Comparison of ENCODE assay signal across 12 cellular contexts in genomic region chr15:66291816-66292215, GRCh38. TPM values are rescaled to one million over a fixed set of nuclear protein-coding genes. Genes with fewer than 3 reads are reported as not detected.
A peak's percentile ranks its signal among the peaks of the same experiment; 100 is the strongest.
DNase-seq lines count a peak whose midpoint lies in the region; ATAC-seq and TF ChIP-seq lines count a peak whose summit lies in the region.
"Had no signal": no experiment of that assay in that cellular context is flagged by ENCODE, and none has a peak within 500 bp of the region (broad histone marks: within the 10 kb centered on the region; RNA-seq: fewer than 3 reads in every experiment).

No MANE protein-coding gene starts in this region.

- TF ChIP-seq EP300 in SK-N-SH (IDR thresholded peaks at IDR 0.05; ENCODE audit: borderline replicate concordance in 1 of 2, low read depth in 1 of 2, low read length in 1 of 2) = no peak

- CTCF ChIA-PET in SK-N-SH (lab: Yijun Ruan, JAX) = interaction anchor here (0.7 to 3.0 kb wide), 8 partner anchors 43 to 429 kb away, joined by 3 to 12 read pairs (median 4); partner anchors contain the start of gene SNAPC5

- H3K4me3 Mint-ChIP-seq in IgD-negative memory B cell = peak overlapping the region in 2 of 4 donors; percentile 89 to 93
- H3K4me3 Mint-ChIP-seq in activated naive CD8-positive, alpha-beta T cell treated with anti-CD3 and anti-CD28 coated beads for 36 hours = peak overlapping the region; percentile 87

- H2BK12ac ChIP-seq in trophoblast cell (ENCODE audit: low read length) = no peak overlapping the region

- H3K23ac ChIP-seq in trophoblast cell (ENCODE audit: low read length) = no peak overlapping the region

- H3K9ac ChIP-seq in SK-N-SH = no peak overlapping the region
- H3K9ac ChIP-seq in trophoblast cell (ENCODE audit: low read length) = peak overlapping the region; percentile 12

- POLR2A ChIA-PET in SK-N-SH (lab: Yijun Ruan, JAX) = no interaction called here

- ATAC-seq in SK-N-SH treated with all-trans-retinoic acid at 6 μM for 48 hours = no peak
- ATAC-seq: A549 had no signal

- peaks cover 26% of the 10 kb centered on the region for H3F3A ChIP-seq in SK-N-SH (replicated peaks; ENCODE audit: insufficient read depth)

- DNase-seq in SK-N-SH (no peak), trophoblast cell (no peak), posterior cingulate gyrus (no peak), SKM-1 treated with dmso at 0.1 percent for 144 hours (lab: John Stamatoyannopoulos, UW; ENCODE audit: unreplicated experiment) (no peak), head of caudate nucleus (no peak)
- no peak for DNase-seq in activated naive CD8-positive, alpha-beta T cell treated with anti-CD3 and anti-CD28 coated beads for 36 hours
- DNase-seq: midbrain, NCI-H510A treated with DMSO at 0.1 percent for 48 hours, SHP77 treated with DMSO at 0.1 percent for 48 hours had no signal

- H3K4me1 ChIP-seq in SK-N-SH (ENCODE audit: control insufficient read depth in 1 of 2, insufficient read depth in 2 of 2, low read depth in 1 of 2, low read length in 1 of 2) (peaks cover 24 to 26% of the 10 kb centered on the region in 2 experiments; a peak in 3 of 4 replicates), trophoblast cell (ENCODE audit: control insufficient read depth in 1 of 2, insufficient read depth in 2 of 2, low read length in 2 of 2) (peaks cover 0 to 6% of the 10 kb centered on the region in 2 experiments)

- no peak overlapping the region for H3K4ac ChIP-seq in trophoblast cell (ENCODE audit: low read depth, low read length)

- no peak overlapping the region for H2BK5ac ChIP-seq in trophoblast cell (ENCODE audit: low read depth, low read length, poor library complexity)

- H3K9me3 ChIP-seq in SK-N-SH (no peaks in the 10 kb centered on the region), trophoblast cell (ENCODE audit: insufficient read depth, low read depth, low read length) (no peaks in the 10 kb centered on the region)
- H3K9me3 ChIP-seq: A549 had no signal

- no peaks in the 10 kb centered on the region for H3K36me3 Mint-ChIP-seq in IgD-negative memory B cell
- H3K36me3 Mint-ChIP-seq in activated naive CD8-positive, alpha-beta T cell treated with anti-CD3 and anti-CD28 coated beads for 36 hours = peaks cover 6% of the 10 kb centered on the region

- peak overlapping the region in 2 of 3 donors; percentile 88 to 91 for H3K27ac Mint-ChIP-seq in IgD-negative memory B cell
- no peak overlapping the region for H3K27ac Mint-ChIP-seq in activated naive CD8-positive, alpha-beta T cell treated with anti-CD3 and anti-CD28 coated beads for 36 hours

- H4K12ac ChIP-seq in trophoblast cell (ENCODE audit: low read depth, low read length) = no peak overlapping the region

- H3K4me2 ChIP-seq in SK-N-SH (peak overlapping the region; percentile 95; the same call in 1 of the 2 replicates), trophoblast cell (ENCODE audit: low read length) (no peak overlapping the region)

- no peaks in the 10 kb centered on the region for H3K9me3 Mint-ChIP-seq in IgD-negative memory B cell
- no peaks in the 10 kb centered on the region for H3K9me3 Mint-ChIP-seq in activated naive CD8-positive, alpha-beta T cell treated with anti-CD3 and anti-CD28 coated beads for 36 hours

- H3K27ac ChIP-seq in SK-N-SH (ENCODE audit: low read depth in 2 of 2, low read length in 1 of 2) (no peak overlapping the region), trophoblast cell (ENCODE audit: low read depth, low read length) (no peak overlapping the region)

- H3K14ac ChIP-seq in trophoblast cell (ENCODE audit: low read length) = no peak overlapping the region

- no peak overlapping the region for H2BK120ac ChIP-seq in trophoblast cell (ENCODE audit: insufficient read depth, low read length, poor library complexity)

- peaks cover 24 to 36% (median 28%) of the 10 kb centered on the region in 3 donors for H3K4me1 Mint-ChIP-seq in IgD-negative memory B cell
- H3K4me1 Mint-ChIP-seq in activated naive CD8-positive, alpha-beta T cell treated with anti-CD3 and anti-CD28 coated beads for 36 hours = peaks cover 44% of the 10 kb centered on the region

- no peaks in the 10 kb centered on the region for H4K20me1 ChIP-seq in SK-N-SH (ENCODE audit: insufficient read depth)

- H2AK5ac ChIP-seq in trophoblast cell (ENCODE audit: low read length) = no peak overlapping the region

- TF ChIP-seq RAD21 in SK-N-SH (IDR thresholded peaks at IDR 0.05; ENCODE audit: low read length) = no peak

- peaks cover 7% of the 10 kb centered on the region for H3K79me1 ChIP-seq in trophoblast cell (ENCODE audit: low read length)

- no peaks in the 10 kb centered on the region for H3K27me3 Mint-ChIP-seq in IgD-negative memory B cell
- no peaks in the 10 kb centered on the region for H3K27me3 Mint-ChIP-seq in activated naive CD8-positive, alpha-beta T cell treated with anti-CD3 and anti-CD28 coated beads for 36 hours

- WGBS in SK-N-SH (ENCODE audit: low lambda C conversion rate) = 64% methylated on average over 3 of the region's 3 CpGs
- WGBS in trophoblast cell (ENCODE audit: extremely low coverage, insufficient coverage, insufficient read length) = no CpG with 5 or more reads among the region's 3 CpGs

- no peaks in the 10 kb centered on the region for H3K36me3 ChIP-seq in SK-N-SH (replicated peaks in 1 of 2; ENCODE audit: control insufficient read depth in 1 of 2, insufficient read depth in 2 of 2, low read length in 1 of 2)
- H3K36me3 ChIP-seq in trophoblast cell (ENCODE audit: control insufficient read depth in 1 of 2, insufficient read depth in 2 of 2, low read length in 2 of 2) = no peaks in the 10 kb centered on the region

- no peaks in the 10 kb centered on the region for H3K27me3 ChIP-seq in SK-N-SH (ENCODE audit: insufficient read depth)
- no peaks in the 10 kb centered on the region for H3K27me3 ChIP-seq in trophoblast cell (ENCODE audit: insufficient read depth, low read length)

- H4K91ac ChIP-seq in trophoblast cell (ENCODE audit: low read depth, low read length) = no peak overlapping the region

- no peak for TF ChIP-seq CTCF in SK-N-SH (IDR thresholded peaks at IDR 0.05)

- H2AFZ ChIP-seq in SK-N-SH (ENCODE audit: low read depth) (no peak overlapping the region; the same call in 1 of the 2 replicates), trophoblast cell (ENCODE audit: insufficient read depth, low read length, poor library complexity) (no peak overlapping the region)

- H4K8ac ChIP-seq in trophoblast cell (ENCODE audit: low read depth, low read length) = no peak overlapping the region

- no peaks in the 10 kb centered on the region for H3K9me2 ChIP-seq in SK-N-SH

- H3K4me3 ChIP-seq in SK-N-SH (ENCODE audit: low read depth in 2 of 2, low read length in 1 of 2) = no peak overlapping the region
- H3K4me3 ChIP-seq in trophoblast cell (ENCODE audit: low read depth, low read length) = no peak overlapping the region

- H3K18ac ChIP-seq in trophoblast cell (ENCODE audit: low read length) = no peak overlapping the region

- H3K79me2 ChIP-seq in SK-N-SH (ENCODE audit: insufficient read depth) = peaks cover 18% of the 10 kb centered on the region
- H3K79me2 ChIP-seq in trophoblast cell (ENCODE audit: control insufficient read depth, insufficient read depth, low read length, poor library complexity) = no peaks in the 10 kb centered on the region

- intact Hi-C loops in posterior cingulate gyrus (cut with DNase I) = loop anchor here (5.0 to 10.0 kb wide), 4 partner anchors 157 to 657 kb away; partner anchors contain the start of gene SNAPC5
- intact Hi-C loops in head of caudate nucleus (cut with DNase I) = loop anchor here (10.0 kb wide), 1 partner anchor 677 kb away; the partner anchor contains the start of gene INTS14

TF ChIP-seq in SK-N-SH, 30 proteins besides CTCF, POLR2A, EP300 and RAD21 (continues in another document):
- TF ChIP-seq RCOR1 (IDR thresholded peaks at IDR 0.05; ENCODE audit: low read length) (no peak), GABPA (IDR thresholded peaks at IDR 0.05; ENCODE audit: low read depth) (no peak), MEF2A (IDR thresholded peaks at IDR 0.05; ENCODE audit: borderline replicate concordance, low read depth) (no peak), SIN3A (IDR thresholded peaks at IDR 0.05; ENCODE audit: borderline replicate concordance, low read depth, low read length) (no peak), USF2 (IDR thresholded peaks at IDR 0.05; ENCODE audit: borderline replicate concordance, low read depth, low read length) (no peak)

TF ChIP-seq in SK-N-SH treated with all-trans-retinoic acid at 6 μM for 48 hours, 23 proteins besides CTCF, POLR2A, EP300 and RAD21 (continues in another document):
- no peak for TF ChIP-seq GLIS3 (CRISPR knock-in tag; IDR thresholded peaks at IDR 0.05)
- no peak for TF ChIP-seq ZNF8 (CRISPR knock-in tag; IDR thresholded peaks at IDR 0.05)
- no peak for TF ChIP-seq ZNF70 (CRISPR knock-in tag; IDR thresholded peaks at IDR 0.05)
- TF ChIP-seq ARNTL (CRISPR knock-in tag; IDR thresholded peaks at IDR 0.05; ENCODE audit: borderline replicate concordance, low read depth) = no peak
- no peak for TF ChIP-seq BACH2 (CRISPR knock-in tag; IDR thresholded peaks at IDR 0.05; ENCODE audit: borderline replicate concordance)
- TF ChIP-seq CSDC2 (CRISPR knock-in tag; IDR thresholded peaks at IDR 0.05) = no peak
- no peak for TF ChIP-seq PATZ1 (CRISPR knock-in tag; IDR thresholded peaks at IDR 0.05; ENCODE audit: borderline replicate concordance)

RNA-seq across cellular contexts. Expression of gene DIS3L, which starts 1.6 kb away (rescaled TPM):
- polyA plus RNA-seq in SK-N-SH (2012; rRNA removed) (11.5 and 14.9 TPM in 2 replicates), IgD-negative memory B cell (30.2 TPM)
- polyA plus RNA-seq in SK-N-SH (2012; cell fraction: cytosol; rRNA removed) = 14.2 and 15.7 TPM in 2 replicates
- 11.0 and 18.3 TPM in 2 replicates for polyA plus RNA-seq in SK-N-SH (2012; cell fraction: nucleus; rRNA removed)
- total RNA-seq in activated naive CD8-positive, alpha-beta T cell treated with anti-CD3 and anti-CD28 coated beads for 36 hours = 10 to 100 TPM; 22.1 to 23.4 TPM
- polyA plus RNA-seq in trophoblast cell (2013) = 6.3 and 6.5 TPM in 2 replicates

RNA-seq across cellular contexts. Expression of gene MEGF11, which starts 38.3 kb away (rescaled TPM):
- polyA plus RNA-seq in SK-N-SH (2012; rRNA removed) (0.03 TPM in 1 of 2 replicates, not detected in the other), IgD-negative memory B cell (0.41 TPM)
- 0.01 and 0.04 TPM in 2 replicates for polyA plus RNA-seq in SK-N-SH (2012; cell fraction: cytosol; rRNA removed)
- polyA plus RNA-seq in SK-N-SH (2012; cell fraction: nucleus; rRNA removed) = 0.07 and 0.14 TPM in 2 replicates
- not detected for total RNA-seq in activated naive CD8-positive, alpha-beta T cell treated with anti-CD3 and anti-CD28 coated beads for 36 hours
- 0.01 and 0.10 TPM in 2 replicates for polyA plus RNA-seq in trophoblast cell (2013)
